ENCODE assay signal across 20 cellular contexts in the genomic region with DNA sequence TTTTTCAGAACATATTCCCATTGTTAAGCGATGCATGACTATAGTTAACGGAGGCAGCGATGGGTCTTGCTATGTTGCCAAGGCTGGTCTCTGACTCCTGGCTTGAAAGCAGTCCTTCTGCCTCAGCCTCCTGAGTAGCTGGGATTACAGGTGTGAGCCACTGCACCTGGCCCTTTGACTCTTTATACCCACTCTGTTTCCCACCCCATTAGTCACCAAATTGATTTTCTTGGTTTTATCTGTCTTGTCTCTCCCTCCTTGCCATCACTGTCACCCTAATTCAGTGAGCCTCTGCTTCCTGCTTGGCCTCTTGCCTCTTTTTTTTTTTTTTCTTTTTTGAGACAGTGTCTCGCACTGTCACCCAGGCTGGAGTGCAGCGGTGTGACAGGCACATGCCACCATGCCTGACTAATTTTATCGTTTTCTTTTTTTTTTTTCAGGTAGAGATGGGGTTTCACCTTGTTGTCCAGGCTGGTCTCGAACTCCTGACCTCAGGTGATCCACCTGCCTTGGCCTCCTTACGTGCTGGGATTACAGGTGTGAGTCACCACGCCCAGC. TPM values are rescaled to one million over a fixed set of nuclear protein-coding genes. Genes with fewer than 3 reads are reported as not detected.
A peak's percentile ranks its signal among the peaks of the same experiment; 100 is the strongest.
DNase-seq lines count a peak whose midpoint lies in the region; ATAC-seq and TF ChIP-seq lines count a peak whose summit lies in the region.
"Had no signal": no experiment of that assay in that cellular context is flagged by ENCODE, and none has a peak within 500 bp of the region (broad histone marks: within the 10 kb centered on the region; RNA-seq: fewer than 3 reads in every experiment).

No MANE protein-coding gene starts in this region.

- H3K4me1 ChIP-seq in left ventricle myocardium inferior = peaks cover 70% of the 10 kb centered on the region
- H3K4me1 ChIP-seq in OCI-LY7 (ENCODE audit: insufficient read depth, low read length, poor library complexity, severe bottlenecking) = no peaks in the 10 kb centered on the region
- H3K4me1 ChIP-seq: uterus had no signal

- intact Hi-C loops in left ventricle myocardium superior (cut with micrococcal nuclease) = no loop called here
- intact Hi-C loops in left ventricle myocardium inferior (cut with micrococcal nuclease) = no loop called here
- intact Hi-C loops in OCI-LY7 (cut with micrococcal nuclease; ENCODE audit: unreplicated experiment) = no loop called here

- H3K4me2 ChIP-seq in OCI-LY7 (ENCODE audit: low read length) = no peak overlapping the region

- POLR2A ChIA-PET in OCI-LY7 (lab: Charles Lee) = interaction anchor here (0.6 kb wide), 1 partner anchor 9 kb away, joined by 3 read pairs; no protein-coding TSS in a partner anchor

- peaks cover 13% of the 10 kb centered on the region; the same call in 1 of the 2 replicates for H4K20me1 ChIP-seq in OCI-LY7 (ENCODE audit: insufficient read depth, low read length)

- peak; percentile 30 for ATAC-seq in left ventricle myocardium superior
- ATAC-seq in stimulated activated naive CD8-positive, alpha-beta T cell treated with anti-CD3 and anti-CD28 coated beads, Interleukin-15, Interleukin-2, amounts not matched to agents 100 U/mL and 50 U/mL, for 24 hours = peak; percentile 40
- ATAC-seq: heart left ventricle had no signal

- H3K27ac ChIP-seq in left ventricle myocardium inferior (replicated peaks) = no peak overlapping the region
- H3K27ac ChIP-seq in OCI-LY7 (ENCODE audit: low read depth, low read length, poor library complexity, severe bottlenecking) = no peak overlapping the region
- H3K27ac ChIP-seq: 22Rv1, GM23248, heart left ventricle, HL-60, Peyer's patch, right atrium auricular region, uterus had no signal

- H3K36me3 ChIP-seq in left ventricle myocardium inferior = no peaks in the 10 kb centered on the region
- no peaks in the 10 kb centered on the region for H3K36me3 ChIP-seq in OCI-LY7 (ENCODE audit: insufficient read depth, low read length)
- H3K36me3 ChIP-seq: heart left ventricle, Peyer's patch, right atrium auricular region, uterus had no signal

- no peak for TF ChIP-seq CTCF in left ventricle myocardium inferior (IDR thresholded peaks at IDR 0.05; ENCODE audit: borderline replicate concordance)
- no peak for TF ChIP-seq CTCF in endothelial cell (IDR thresholded peaks at IDR 0.05; ENCODE audit: unreplicated experiment)
- TF ChIP-seq CTCF in OCI-LY7 (conservative IDR thresholded peaks at IDR 0.05; ENCODE audit: low read length) = no peak

- H3K9me3 Mint-ChIP-seq in endothelial cell (ENCODE audit: unreplicated experiment) = no peaks in the 10 kb centered on the region
- H3K9me3 Mint-ChIP-seq: dendritic cell treated with granulocyte-macrophage colony-stimulating factor and Interleukin-4, amounts not matched to agents 40 ng/mL and 50 ng/mL, for 4 days had no signal

- H3K4me1 Mint-ChIP-seq in endothelial cell (ENCODE audit: unreplicated experiment) = peaks cover 7% of the 10 kb centered on the region

- H3K27me3 Mint-ChIP-seq in endothelial cell (ENCODE audit: unreplicated experiment) = no peaks in the 10 kb centered on the region
- H3K27me3 Mint-ChIP-seq: dendritic cell treated with granulocyte-macrophage colony-stimulating factor and Interleukin-4, amounts not matched to agents 40 ng/mL and 50 ng/mL, for 4 days had no signal

- DNase-seq in DMS53 (lab: John Stamatoyannopoulos, UW) = peak; percentile 9
- no peak for DNase-seq in DMS53 treated with DMSO at 0.1 percent for 48 hours (lab: John Stamatoyannopoulos, UW; ENCODE audit: unreplicated experiment)
- DNase-seq in left ventricle myocardium superior = no peak
- DNase-seq in left ventricle myocardium inferior = no peak
- no peak for DNase-seq in endothelial cell (ENCODE audit: low spot score)
- no peak for DNase-seq in stimulated activated naive CD8-positive, alpha-beta T cell treated with anti-CD3 and anti-CD28 coated beads, Interleukin-15, Interleukin-2, amounts not matched to agents 100 U/mL and 50 U/mL, for 24 hours
- DNase-seq in stimulated activated CD4-positive, alpha-beta T cell treated with anti-CD3 and anti-CD28 coated beads, Interleukin-12 subunit alpha, Interleukin-12 subunit beta, amount 100 ng/mL, for 4 hours = no peak
- DNase-seq in OCI-LY7 (ENCODE audit: low spot score) = no peak
- DNase-seq: GM23248; heart left ventricle; NCI-H1436; NCI-H2227 treated with DMSO at 0.1 percent for 48 hours; nucleus accumbens; Peyer's patch; stimulated activated CD8-positive, alpha-beta memory T cell treated with anti-CD3 and anti-CD28 coated beads, Interleukin-4, amount 100 ng/mL, for 48 hours; uterus had no signal

- peak overlapping the region; percentile 51 for H3K27ac Mint-ChIP-seq in endothelial cell (ENCODE audit: unreplicated experiment)
- H3K27ac Mint-ChIP-seq: dendritic cell treated with granulocyte-macrophage colony-stimulating factor and Interleukin-4, amounts not matched to agents 40 ng/mL and 50 ng/mL, for 4 days had no signal

- no peaks in the 10 kb centered on the region for H3K9me3 ChIP-seq in left ventricle myocardium inferior (replicated peaks)
- no peaks in the 10 kb centered on the region for H3K9me3 ChIP-seq in OCI-LY7 (ENCODE audit: low read length)
- H3K9me3 ChIP-seq: heart left ventricle, Peyer's patch, right atrium auricular region, uterus had no signal

- no peak overlapping the region for H3K4me3 Mint-ChIP-seq in endothelial cell (ENCODE audit: unreplicated experiment)
- H3K4me3 Mint-ChIP-seq: dendritic cell treated with granulocyte-macrophage colony-stimulating factor and Interleukin-4, amounts not matched to agents 40 ng/mL and 50 ng/mL, for 4 days had no signal

- BruUV-seq in OCI-LY7 (replicated peaks; lab: Mats Ljungman, UMichigan) = no TSS peak

- no peak overlapping the region for H2AFZ ChIP-seq in OCI-LY7 (ENCODE audit: low read length)
- H2AFZ ChIP-seq: GM23248 had no signal

- no peaks in the 10 kb centered on the region for H3K27me3 ChIP-seq in left ventricle myocardium inferior (ENCODE audit: low read depth)
- H3K27me3 ChIP-seq: heart left ventricle, Peyer's patch, right atrium auricular region, uterus had no signal

- no peaks in the 10 kb centered on the region for H3K36me3 Mint-ChIP-seq in endothelial cell (ENCODE audit: low read depth, unreplicated experiment)

- no peaks in the 10 kb centered on the region for H3K9me2 ChIP-seq in OCI-LY7 (ENCODE audit: insufficient read depth, low read length)

- CTCF ChIA-PET in OCI-LY7 (lab: Charles Lee; ENCODE audit: unreplicated experiment) = no interaction called here

- H3K4me3 ChIP-seq in left ventricle myocardium inferior (no peak overlapping the region), OCI-LY7 (ENCODE audit: low read depth, low read length, poor library complexity, severe bottlenecking) (no peak overlapping the region)
- H3K4me3 ChIP-seq: GM23248, heart left ventricle, Peyer's patch, right atrium auricular region, uterus had no signal

- H3K79me2 ChIP-seq in OCI-LY7 (ENCODE audit: insufficient read depth, low read depth, low read length) = 0 out of 2 replicates have a peak, but pooled peaks cover 6% of the 10 kb centered on the region

RNA-seq across cellular contexts. Expression of gene ZFAND3, which starts 31.3 kb away (rescaled TPM):
- total RNA-seq in left ventricle myocardium superior (83.5 TPM), left ventricle myocardium inferior (81.8 TPM), endothelial cell (ENCODE audit: unreplicated experiment) (96.3 TPM), OCI-LY7 (2022) (33.8 and 36.4 TPM in 2 replicates)
- 7.8 and 8.3 TPM in 2 replicates for total RNA-seq in OCI-LY7 (2014; rRNA removed; shearing (Covaris generic))
